ENCODE assay signal across 9 cellular contexts in the genomic region with DNA sequence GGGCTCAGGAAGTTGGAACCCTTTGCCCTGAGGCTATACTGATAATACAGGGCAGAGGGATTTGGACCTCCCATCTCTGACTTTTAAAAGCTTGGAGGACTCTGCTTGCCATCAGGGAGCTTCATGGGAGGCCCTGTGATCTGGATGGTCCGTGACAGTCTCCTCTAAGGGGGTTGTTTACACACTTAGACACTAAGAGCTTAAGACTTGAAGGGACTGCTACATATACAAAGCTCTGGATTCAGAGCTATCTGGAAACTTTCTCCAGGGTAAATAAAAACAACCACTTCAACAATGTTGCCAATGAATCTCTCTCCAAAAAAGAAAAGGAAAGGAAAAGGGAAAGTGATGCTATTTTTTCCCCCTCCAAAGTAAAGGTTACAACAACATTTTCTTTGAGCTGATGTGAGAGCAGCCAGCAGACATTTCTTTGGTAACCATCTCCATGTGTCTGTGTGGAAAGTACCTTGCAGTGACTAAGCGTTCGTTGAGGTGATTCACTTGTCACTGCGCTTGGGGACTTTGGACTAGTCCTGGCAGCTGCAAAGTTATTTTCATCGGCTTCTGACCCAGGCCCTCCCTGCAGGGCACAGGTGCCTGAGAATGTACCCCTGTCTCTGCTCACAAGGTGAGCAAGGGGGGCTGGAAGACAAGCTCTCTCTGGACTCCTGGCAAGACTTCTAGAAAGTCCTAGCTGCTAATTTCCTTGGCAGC.
A peak's percentile ranks its signal among the peaks of the same experiment; 100 is the strongest.
DNase-seq lines count a peak whose midpoint lies in the region; ATAC-seq, FAIRE-seq and TF ChIP-seq lines count a peak whose summit lies in the region.
"Had no signal": no experiment of that assay in that cellular context is flagged by ENCODE, and none has a peak within 500 bp of the region (broad histone marks: within the 10 kb centered on the region; RNA-seq: fewer than 3 reads in every experiment).

No MANE protein-coding gene starts in this region.

- H3K27me3 ChIP-seq in esophagus muscularis mucosa (no peaks in the 10 kb centered on the region), skeletal muscle tissue (ENCODE audit: control insufficient read depth in 3 of 3, insufficient read depth in 3 of 3, low read length in 3 of 3) (no peaks in the 10 kb centered on the region)

- H3K9ac ChIP-seq in skeletal muscle tissue (ENCODE audit: low read depth in 1 of 3, low read length in 3 of 3) = no peak overlapping the region

- WGBS in esophagus muscularis mucosa = 25% methylated on average over 5 of the region's 5 CpGs

- H3K4me1 ChIP-seq in esophagus muscularis mucosa (peaks cover 30 to 59% (median 50%) of the 10 kb centered on the region in 4 donors), skeletal muscle tissue (ENCODE audit: control insufficient read depth in 3 of 3, insufficient read depth in 3 of 3, low read length in 3 of 3) (peaks cover 31 to 33% (median 32%) of the 10 kb centered on the region in 3 donors)

- no peak for TF ChIP-seq POLR2A in esophagus muscularis mucosa (IDR thresholded peaks at IDR 0.05; ENCODE audit: low read depth)

- H3K9me3 ChIP-seq in esophagus muscularis mucosa (no peaks in the 10 kb centered on the region), skeletal muscle tissue (ENCODE audit: control insufficient read depth in 3 of 3, low read length in 3 of 3) (no peaks in the 10 kb centered on the region)

- DNase-seq in DMS53 (lab: John Stamatoyannopoulos, UW) (peak; percentile 87), LoVo (ENCODE audit: low spot score) (peak; percentile 87), esophagus muscularis mucosa (ENCODE audit: extremely low spot score) (no peak), germinal center (ENCODE audit: low spot score) (no peak), middle frontal gyrus (ENCODE audit: extremely low spot score, low spot score) (no peak), D721Med (ENCODE audit: insufficient read length, low spot score) (no peak)

- H3K4me3 ChIP-seq in esophagus muscularis mucosa (no peak overlapping the region), skeletal muscle tissue (ENCODE audit: low read length in 3 of 3) (no peak overlapping the region)

- peak; percentile 71 for ATAC-seq in GM21515 (IDR thresholded peaks at IDR 0.05; ENCODE audit: unreplicated experiment)

- no peak for FAIRE-seq in D721Med (lab: Jason Lieb, UNC)
- FAIRE-seq: endometrium had no signal

- TF ChIP-seq EP300 in esophagus muscularis mucosa (IDR thresholded peaks at IDR 0.05) = no peak

- no peak for TF ChIP-seq CTCF in esophagus muscularis mucosa (IDR thresholded peaks at IDR 0.05)
- TF ChIP-seq CTCF in D721Med (IDR thresholded peaks at IDR 0.05; ENCODE audit: insufficient read depth, missing control alignments) = no peak

- H3K27ac ChIP-seq in esophagus muscularis mucosa (replicated peaks in 1 of 4) = peak overlapping the region; percentile 86 to 88 (median 86)
- H3K27ac ChIP-seq in skeletal muscle tissue (ENCODE audit: low read depth, low read length) = peak overlapping the region; percentile 84

- intact Hi-C loops in esophagus muscularis mucosa (cut with DNase I) = loop anchor here (2.0 to 10.0 kb wide), 4 partner anchors 113 to 393 kb away; partner anchors contain the start of gene KLF4

- H3K36me3 ChIP-seq in esophagus muscularis mucosa = no peaks in the 10 kb centered on the region
- H3K36me3 ChIP-seq in skeletal muscle tissue (ENCODE audit: control insufficient read depth in 3 of 3, insufficient read depth in 3 of 3, low read length in 3 of 3) = no peaks in the 10 kb centered on the region

Comparison
In these comparisons a context has a peak if more than half of its experiments do, and no peak if none do; other contexts are left out.
1. DNase-seq: peak in DMS53 (single experiment) and LoVo (single experiment); none in esophagus muscularis mucosa (single experiment), germinal center (single experiment), middle frontal gyrus (single experiment) and D721Med (single experiment).